ENCODE assay signal across 8 cellular contexts in genomic region chr1:108691886-108692723, GRCh38. TPM values are rescaled to one million over a fixed set of nuclear protein-coding genes. Genes with fewer than 3 reads are reported as not detected.
A peak's percentile ranks its signal among the peaks of the same experiment; 100 is the strongest.
DNase-seq lines count a peak whose midpoint lies in the region; ATAC-seq and TF ChIP-seq lines count a peak whose summit lies in the region.

TSS of gene PRPF38B (plus strand) at chr1:108692310. CDS start at chr1:108692592, 282 bp downstream.

- H3K27ac ChIP-seq in right cardiac atrium (ENCODE audit: low read length) (peak within 1 kb of the TSS; percentile 97), vagina (peak within 1 kb of the TSS; percentile 92)

- intact Hi-C loops in right cardiac atrium (cut with DNase I): loop anchor here in 2 of 4 donors (10.0 kb wide), 1 partner anchor 53 kb away; the partner anchor contains the start of gene STXBP3 (in 2 of the 2)
- intact Hi-C loops in vagina (cut with DNase I): loop anchor here (5.0 kb wide), 1 partner anchor 125 kb away; no protein-coding TSS in a partner anchor

- DNase-seq in NCI-H1694 (lab: John Stamatoyannopoulos, UW) (peak; percentile 92), T-helper 2 cell (peak; percentile 87 to 97 (median 92)), anterior cingulate cortex (lab: John Stamatoyannopoulos, UW) (peak; percentile 48 to 97 (median 92)), right cardiac atrium (peak; percentile 95 to 98 (median 98)), putamen (ENCODE audit: low spot score) (peak; percentile 95), vagina (ENCODE audit: extremely low spot score in 2 of 2) (peak in 1 of 2 donors; percentile 93)

- peak; percentile 99 for TF ChIP-seq POLR2A in GM15510 (IDR thresholded peaks at IDR 0.05; ENCODE audit: borderline replicate concordance, extremely low read depth, insufficient read length)
- TF ChIP-seq POLR2A in vagina (IDR thresholded peaks at IDR 0.05): peak in 1 of 2 donors; percentile 82

- H3K36me3 ChIP-seq in vagina: peaks cover 0 to 15% of the 10 kb centered on the region in 2 donors

- H3K9me3 ChIP-seq in right cardiac atrium (ENCODE audit: control insufficient read depth, low read length): no peaks in the 10 kb centered on the region
- no peaks in the 10 kb centered on the region for H3K9me3 ChIP-seq in vagina

- WGBS in right cardiac atrium: under 1% methylated on average over 60 of the region's 60 CpGs

- no peaks in the 10 kb centered on the region for H3K4me1 ChIP-seq in right cardiac atrium (ENCODE audit: control insufficient read depth, insufficient read depth, low read length)
- peaks cover 39% of the 10 kb centered on the region for H3K4me1 ChIP-seq in vagina

- no peak for TF ChIP-seq CTCF in vagina (IDR thresholded peaks at IDR 0.05)

- peak; percentile 91 for ATAC-seq in HG02884 (IDR thresholded peaks at IDR 0.05; ENCODE audit: unreplicated experiment)
- peak; percentile 98 to 99 for ATAC-seq in right cardiac atrium

- peak within 1 kb of the TSS; percentile 75 for H3K4me3 ChIP-seq in right cardiac atrium (ENCODE audit: low read length)
- peak within 1 kb of the TSS; percentile 73 to 90 for H3K4me3 ChIP-seq in vagina

- H3K27me3 ChIP-seq in right cardiac atrium (ENCODE audit: control insufficient read depth, insufficient read depth) (no peaks in the 10 kb centered on the region), vagina (no peaks in the 10 kb centered on the region)

RNA-seq across cellular contexts. Expression of gene PRPF38B, which starts in this region (rescaled TPM):
- 10 to 100 TPM; 18.3 to 25.1 (median 24.3) TPM for total RNA-seq in right cardiac atrium
- polyA plus RNA-seq in right cardiac atrium: 21.8 TPM
- total RNA-seq in vagina: 27.0 TPM
